ENCODE assay signal across 8 cellular contexts in genomic region chr7:32298403-32299132, GRCh38.
DNase-seq lines count a peak whose midpoint lies in the region; ATAC-seq, FAIRE-seq and TF ChIP-seq lines count a peak whose summit lies in the region.

No MANE protein-coding gene starts in this region.

- no peak overlapping the region for H2BK20ac ChIP-seq in H1 (ENCODE audit: low read length)

- H3K14ac ChIP-seq in H1 (ENCODE audit: insufficient read length): no peak overlapping the region

- H3K27ac ChIP-seq in A549: peak overlapping the region in 1 of 2 experiments; percentile 17; a peak in 3 of 6 replicates
- H3K27ac ChIP-seq in H1 (ENCODE audit: low read depth, low read length): no peak overlapping the region
- no peak overlapping the region for H3K27ac ChIP-seq in naive thymus-derived CD4-positive, alpha-beta T cell (ENCODE audit: low read depth, low read length)

- H3K4me2 ChIP-seq in A549: peak overlapping the region; percentile 97
- H3K4me2 ChIP-seq in H1 (ENCODE audit: insufficient read depth in 1 of 2, low read depth in 2 of 2, low read length in 2 of 2): peak overlapping the region; percentile 83 to 91

- H4K5ac ChIP-seq in H1 (ENCODE audit: insufficient read length, low read depth, low read length): no peak overlapping the region

- H3K9me3 ChIP-seq in A549 (0 out of 3 replicates have a peak, but pooled peaks cover 2% of the 10 kb centered on the region), H1 (ENCODE audit: insufficient read depth in 2 of 2, low read depth in 1 of 2, low read length in 1 of 2) (no peaks in the 10 kb centered on the region)
- no peaks in the 10 kb centered on the region for H3K9me3 ChIP-seq in naive thymus-derived CD4-positive, alpha-beta T cell (ENCODE audit: control insufficient read depth in 2 of 3, low read length in 3 of 3)

- H3K27me3 Mint-ChIP-seq in naive thymus-derived CD4-positive, alpha-beta T cell: peaks cover 48 to 66% (median 57%) of the 10 kb centered on the region in 5 donors

- peak overlapping the region; percentile 57; the same call in 1 of the 2 replicates for H4K8ac ChIP-seq in H1 (ENCODE audit: extremely low read depth, insufficient read depth, low read length)

- H2AFZ ChIP-seq in H1 (ENCODE audit: low read length): peak overlapping the region; percentile 68; the same call in 1 of the 2 replicates

- H3K27me3 ChIP-seq in H1 (replicated peaks in 1 of 4; ENCODE audit: control insufficient read depth in 3 of 4, extremely low read depth in 1 of 4, insufficient read depth in 3 of 4, low read length in 3 of 4): peaks cover 7 to 35% (median 31%) of the 10 kb centered on the region in 4 experiments
- no peaks in the 10 kb centered on the region for H3K27me3 ChIP-seq in naive thymus-derived CD4-positive, alpha-beta T cell (ENCODE audit: control insufficient read depth in 2 of 2, insufficient read depth in 2 of 2, low read length in 2 of 2)

- peak overlapping the region in 8 of 10 donors; percentile 23 to 62 (median 45) for H3K4me3 Mint-ChIP-seq in naive thymus-derived CD4-positive, alpha-beta T cell

- no peak overlapping the region for H2BK15ac ChIP-seq in H1 (ENCODE audit: low read length)

- no peak overlapping the region for H3K23ac ChIP-seq in H1 (ENCODE audit: insufficient read length)

- H3K9me3 Mint-ChIP-seq in naive thymus-derived CD4-positive, alpha-beta T cell: peaks cover 0 to 5% (median 1%) of the 10 kb centered on the region in 11 donors

- no peak for TF ChIP-seq POLR2A in A549 (IDR thresholded peaks at IDR 0.05; ENCODE audit: low read length)
- TF ChIP-seq POLR2A in H1 (IDR thresholded peaks at IDR 0.05; ENCODE audit: control extremely low read depth in 1 of 2, low read depth in 2 of 2, low read length in 2 of 2): no peak

- peak in 1 of 2 experiments; percentile 16 for DNase-seq in A549 (ENCODE audit: low read depth in 1 of 2, low spot score in 1 of 2)
- DNase-seq in KBM-7: peak; percentile 0
- peak in 1 of 2 experiments; percentile 68 for DNase-seq in H1 (ENCODE audit: low read depth in 1 of 2, low spot score in 2 of 2)
- no peak for DNase-seq in naive thymus-derived CD4-positive, alpha-beta T cell
- DNase-seq in GM19238 (ENCODE audit: insufficient read length, low spot score): no peak
- DNase-seq in epidermal melanocyte (ENCODE audit: insufficient read length, low spot score): no peak
- no peak for DNase-seq in occipital lobe (lab: John Stamatoyannopoulos, UW)
- no peak for DNase-seq in stimulated activated CD4-positive, alpha-beta T cell treated with anti-CD3 and anti-CD28 coated beads, Interleukin-12 subunit alpha, Interleukin-12 subunit beta, amount 100 ng/mL, for 4 hours

- peaks cover 9% of the 10 kb centered on the region; the same call in 1 of the 2 replicates for H3K23me2 ChIP-seq in H1 (ENCODE audit: low read depth, low read length)

- H2BK120ac ChIP-seq in H1 (replicated peaks; ENCODE audit: low read depth, low read length): no peak overlapping the region

- TF ChIP-seq EP300 in A549 (IDR thresholded peaks at IDR 0.05) (no peak), H1 (IDR thresholded peaks at IDR 0.05; ENCODE audit: borderline replicate concordance in 1 of 2, low read depth in 2 of 2, low read length in 2 of 2) (no peak)

- no peak overlapping the region for H2BK12ac ChIP-seq in H1 (ENCODE audit: low read depth, low read length)

- H2AK5ac ChIP-seq in H1 (ENCODE audit: low read depth, low read length): no peak overlapping the region

- 3% methylated on average over 25 of the region's 80 CpGs for WGBS in A549 (ENCODE audit: missing lambda C conversion rate)
- WGBS in H1 (ENCODE audit: extremely low coverage in 1 of 2, insufficient coverage in 1 of 2, insufficient read length in 1 of 2, insufficient replicate concordance in 2 of 2, low coverage in 1 of 2, low lambda C conversion rate in 2 of 2, missing lambda C conversion rate in 1 of 2), 2 experiments: 3% methylated on average over 49 of the region's 80 CpGs; no CpG with 5 or more reads in 1 of the 2 experiments

- H3K36me3 Mint-ChIP-seq in naive thymus-derived CD4-positive, alpha-beta T cell: peaks cover 0 to 3% (median 0%) of the 10 kb centered on the region in 5 donors

- H3K4me1 Mint-ChIP-seq in naive thymus-derived CD4-positive, alpha-beta T cell: peaks cover 4 to 13% (median 11%) of the 10 kb centered on the region in 7 donors

- no peak for TF ChIP-seq CTCF in A549 (IDR thresholded peaks at IDR 0.05)
- TF ChIP-seq CTCF in H1 (IDR thresholded peaks at IDR 0.05; ENCODE audit: control extremely low read depth in 1 of 3, insufficient read depth in 1 of 3, low read depth in 1 of 3, low read length in 3 of 3): peak in 1 of 3 experiments; percentile 9; a peak in 1 of 4 replicates

- in situ Hi-C loops in KBM-7 (cut with MboI; ENCODE audit: low pct_unique_long_range_greater_than_20kb, low sequenced_read_pairs): no loop called here

- no peak for TF ChIP-seq RAD21 in A549 (conservative IDR thresholded peaks at IDR 0.05 in 1 of 2, IDR thresholded peaks at IDR 0.05 in 1 of 2)
- TF ChIP-seq RAD21 in H1 (IDR thresholded peaks at IDR 0.05 in 1 of 2, conservative IDR thresholded peaks at IDR 0.05 in 1 of 2; ENCODE audit: low read depth in 2 of 2, low read length in 2 of 2): no peak

- H3K79me1 ChIP-seq in H1 (ENCODE audit: low read depth, low read length): no peaks in the 10 kb centered on the region

- FAIRE-seq in A549 (lab: Jason Lieb, UNC): no peak
- no peak for FAIRE-seq in H1 (lab: Jason Lieb, UNC)

- CTCF ChIA-PET in A549 (lab: Yijun Ruan, JAX): interaction anchor here (1.0 to 1.6 kb wide), 2 partner anchors 25 to 49 kb away, joined by 3 read pairs; no protein-coding TSS in a partner anchor
- CTCF ChIA-PET in H1 (lab: Charles Lee; ENCODE audit: partially characterized antibody): interaction anchor here (0.9 to 1.7 kb wide), 6 partner anchors 16 to 182 kb away, joined by 3 to 4 read pairs (median 3); no protein-coding TSS in a partner anchor
- CTCF ChIA-PET in naive thymus-derived CD4-positive, alpha-beta T cell (lab: Charles Lee): interaction anchor here (0.7 kb wide), 1 partner anchor 68 kb away, joined by 3 read pairs; no protein-coding TSS in a partner anchor

- no peak overlapping the region for H3K18ac ChIP-seq in H1 (ENCODE audit: extremely low read depth, low read length)

- H3K4me3 ChIP-seq in A549: peak overlapping the region; percentile 71
- peak overlapping the region; percentile 49 to 79 (median 66) for H3K4me3 ChIP-seq in H1 (ENCODE audit: extremely low read depth in 1 of 4, insufficient read depth in 2 of 4, low read depth in 3 of 4, low read length in 4 of 4)
- no peak overlapping the region for H3K4me3 ChIP-seq in naive thymus-derived CD4-positive, alpha-beta T cell (ENCODE audit: low read length)

- peak overlapping the region in 1 of 9 donors; percentile 30 for H3K27ac Mint-ChIP-seq in naive thymus-derived CD4-positive, alpha-beta T cell

- H3K4me1 ChIP-seq in A549 (peaks cover 4% of the 10 kb centered on the region; the same call in 1 of the 3 replicates), H1 (replicated peaks in 1 of 4; ENCODE audit: control insufficient read depth in 3 of 4, insufficient read depth in 4 of 4, low read length in 3 of 4) (peaks cover 2 to 12% (median 7%) of the 10 kb centered on the region in 4 experiments; a peak in 5 of 7 replicates)
- no peaks in the 10 kb centered on the region for H3K4me1 ChIP-seq in naive thymus-derived CD4-positive, alpha-beta T cell (ENCODE audit: control insufficient read depth in 2 of 2, insufficient read depth in 2 of 2, low read length in 2 of 2)

- H3K36me3 ChIP-seq in H1 (ENCODE audit: control insufficient read depth in 2 of 4, insufficient read depth in 4 of 4, low read length in 3 of 4): no peaks in the 10 kb centered on the region
- H3K36me3 ChIP-seq in naive thymus-derived CD4-positive, alpha-beta T cell (ENCODE audit: control insufficient read depth in 2 of 3, insufficient read depth in 3 of 3, low read length in 3 of 3): no peaks in the 10 kb centered on the region

- H3K56ac ChIP-seq in H1 (replicated peaks; ENCODE audit: insufficient read length, low read depth, low read length): no peak overlapping the region

- peak; percentile 68 to 77 for ATAC-seq in A549
- ATAC-seq in naive thymus-derived CD4-positive, alpha-beta T cell: no peak

- no peak overlapping the region for H3K9ac ChIP-seq in H1 (replicated peaks in 1 of 4; ENCODE audit: extremely low read depth in 1 of 4, low read depth in 3 of 4, low read length in 3 of 4)

- no peaks in the 10 kb centered on the region for H3K79me2 ChIP-seq in H1 (ENCODE audit: control insufficient read depth in 1 of 2, insufficient read depth in 2 of 2, low read length in 2 of 2)

- H2BK5ac ChIP-seq in H1 (ENCODE audit: low read depth, low read length): no peak overlapping the region

- H4K91ac ChIP-seq in H1 (replicated peaks; ENCODE audit: insufficient read length, low read length): no peak overlapping the region

- no peaks in the 10 kb centered on the region for H4K20me1 ChIP-seq in H1 (replicated peaks in 1 of 2; ENCODE audit: control insufficient read depth in 1 of 2, insufficient read depth in 2 of 2, low read length in 2 of 2)

- POLR2A ChIA-PET in A549 (lab: Yijun Ruan, JAX) (no interaction called here), H1 (lab: Charles Lee; ENCODE audit: partially characterized antibody) (no interaction called here)
- POLR2A ChIA-PET in naive thymus-derived CD4-positive, alpha-beta T cell (lab: Charles Lee): no interaction called here

- intact Hi-C loops in naive thymus-derived CD4-positive, alpha-beta T cell (cut with micrococcal nuclease): no loop called here

- no peak overlapping the region for H3K4ac ChIP-seq in H1 (replicated peaks; ENCODE audit: insufficient read length, low read depth, low read length)

TF ChIP-seq in A549, 52 proteins besides CTCF, POLR2A, EP300 and RAD21 (continues in another document):
- TF ChIP-seq, protein P1, sequence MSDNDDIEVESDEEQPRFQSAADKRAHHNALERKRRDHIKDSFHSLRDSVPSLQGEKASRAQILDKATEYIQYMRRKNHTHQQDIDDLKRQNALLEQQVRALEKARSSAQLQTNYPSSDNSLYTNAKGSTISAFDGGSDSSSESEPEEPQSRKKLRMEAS (IDR thresholded peaks at IDR 0.05): peak; percentile 19; the same call in 1 of the 2 replicates
- TF ChIP-seq JUN (IDR thresholded peaks at IDR 0.05): no peak

TF ChIP-seq in H1, 55 proteins besides CTCF, POLR2A, EP300 and RAD21 (continues in another document):
- TF ChIP-seq SIX5 (IDR thresholded peaks at IDR 0.05; ENCODE audit: low read depth, low read length) (no peak), SAP30 (IDR thresholded peaks at IDR 0.05; ENCODE audit: insufficient read depth, insufficient replicate concordance, low read length) (no peak), SUZ12 (IDR thresholded peaks at IDR 0.05; ENCODE audit: low read length) (peak; percentile 82), BCL11A (IDR thresholded peaks at IDR 0.05; ENCODE audit: low read depth in 2 of 2, low read length in 2 of 2) (no peak), CREB1 (IDR thresholded peaks at IDR 0.05) (no peak), MAFK (IDR thresholded peaks at IDR 0.05; ENCODE audit: low read depth, low read length) (no peak), TAF7 (optimal IDR thresholded peaks at IDR 0.05; ENCODE audit: borderline replicate concordance, low read depth, low read length) (no peak), BACH1 (IDR thresholded peaks at IDR 0.05; ENCODE audit: low read length) (no peak), KDM1A (IDR thresholded peaks at IDR 0.05; ENCODE audit: borderline replicate concordance, low read length) (no peak), NRF1 (IDR thresholded peaks at IDR 0.05; ENCODE audit: low read depth, low read length) (no peak)
